ENCODE assay signal across 8 cellular contexts in the genomic region with DNA sequence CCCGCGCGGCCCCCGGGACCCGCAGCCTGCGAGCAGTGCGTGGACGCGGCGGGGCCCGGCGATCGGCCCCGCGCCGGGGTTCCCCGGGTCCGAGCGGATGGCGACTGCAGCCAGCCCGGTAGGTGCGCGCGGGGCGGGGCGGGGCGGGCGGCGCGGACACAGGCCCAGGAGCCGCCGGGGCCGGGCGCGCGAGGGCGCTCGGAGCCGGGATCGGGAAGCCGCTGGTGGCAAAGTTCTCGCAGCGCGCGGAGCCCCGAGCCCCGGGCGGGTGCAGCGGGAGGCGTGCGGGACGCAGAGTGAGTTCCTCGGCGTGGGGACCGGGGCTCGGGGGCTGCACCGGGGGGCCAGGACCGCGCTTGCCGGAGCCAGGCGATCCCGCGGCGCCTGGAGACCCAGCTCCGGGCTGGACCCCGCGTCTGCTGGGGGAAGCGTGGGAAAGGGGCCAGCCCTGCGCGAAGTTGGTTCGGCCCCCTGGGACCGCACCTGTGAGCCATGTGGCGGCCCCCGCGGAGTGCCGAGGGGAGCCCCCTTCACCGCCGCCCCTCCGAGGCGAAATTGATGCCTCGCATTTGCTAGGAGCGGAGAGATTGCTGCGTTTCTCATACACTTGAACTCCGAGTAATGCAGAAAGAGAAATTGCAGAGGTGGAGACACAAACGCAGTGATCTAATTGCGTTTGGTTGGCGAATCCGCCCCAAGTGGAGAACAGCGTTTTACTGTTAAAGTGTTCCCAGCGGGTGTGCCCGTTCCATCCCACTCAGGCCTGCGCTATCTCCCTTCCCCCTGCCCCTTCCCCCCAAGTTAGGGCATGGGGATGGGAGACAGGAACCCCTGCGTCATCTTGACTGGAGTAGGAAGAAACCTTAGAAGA.
DNase-seq lines count a peak whose midpoint lies in the region; ATAC-seq and TF ChIP-seq lines count a peak whose summit lies in the region.

No MANE protein-coding gene starts in this region.

- TF ChIP-seq CTCF in RWPE1 (conservative IDR thresholded peaks at IDR 0.05; ENCODE audit: low read depth) = peak; percentile 38

- no peak for DNase-seq in activated naive CD4-positive, alpha-beta T cell treated with Interleukin-2 at 50 U/mL for 16 hours
- DNase-seq in RWPE1 (ENCODE audit: low spot score) = peak; percentile 60
- DNase-seq in dedifferentiated amniotic fluid mesenchymal stem cell (ENCODE audit: extremely low spot score) = peak; percentile 24
- peak; percentile 54 for DNase-seq in left lobe of liver (ENCODE audit: low spot score)
- DNase-seq in NCI-H2081 (lab: John Stamatoyannopoulos, UW) = no peak
- DNase-seq in amniotic stem cell (lab: John Stamatoyannopoulos, UW) = no peak

- no peaks in the 10 kb centered on the region for H3K9me3 Mint-ChIP-seq in activated naive CD4-positive, alpha-beta T cell treated with anti-CD3 and anti-CD28 coated beads, Interleukin-2, amount 50 U/mL, for 24 hours
- H3K9me3 Mint-ChIP-seq in stimulated activated naive CD8-positive, alpha-beta T cell treated with anti-CD3 and anti-CD28 coated beads, Interleukin-15, Interleukin-2, amounts not matched to agents 100 ng/mL and 50 ng/mL, for 24 hours = no peaks in the 10 kb centered on the region

- H3K4me3 Mint-ChIP-seq in activated naive CD4-positive, alpha-beta T cell treated with anti-CD3 and anti-CD28 coated beads, Interleukin-2, amount 50 U/mL, for 24 hours = peak overlapping the region; percentile 61
- peak overlapping the region; percentile 57 for H3K4me3 Mint-ChIP-seq in stimulated activated naive CD8-positive, alpha-beta T cell treated with anti-CD3 and anti-CD28 coated beads, Interleukin-15, Interleukin-2, amounts not matched to agents 100 ng/mL and 50 ng/mL, for 24 hours

- peaks cover 32% of the 10 kb centered on the region for H3K27me3 Mint-ChIP-seq in activated naive CD4-positive, alpha-beta T cell treated with anti-CD3 and anti-CD28 coated beads, Interleukin-2, amount 50 U/mL, for 24 hours
- H3K27me3 Mint-ChIP-seq in stimulated activated naive CD8-positive, alpha-beta T cell treated with anti-CD3 and anti-CD28 coated beads, Interleukin-15, Interleukin-2, amounts not matched to agents 100 ng/mL and 50 ng/mL, for 24 hours = peaks cover 40% of the 10 kb centered on the region

- POLR2A ChIA-PET in RWPE1 (lab: Yijun Ruan, JAX; ENCODE audit: low non-redundant PET) = no interaction called here

- H3K27ac ChIP-seq in RWPE1 = no peak overlapping the region

- CTCF ChIA-PET in RWPE1 (lab: Yijun Ruan, JAX) = interaction anchor here (0.6 kb wide), 1 partner anchor 102 kb away, joined by 3 read pairs; no protein-coding TSS in a partner anchor

- peaks cover 9% of the 10 kb centered on the region for H3K4me1 Mint-ChIP-seq in activated naive CD4-positive, alpha-beta T cell treated with anti-CD3 and anti-CD28 coated beads, Interleukin-2, amount 50 U/mL, for 24 hours
- H3K4me1 Mint-ChIP-seq in stimulated activated naive CD8-positive, alpha-beta T cell treated with anti-CD3 and anti-CD28 coated beads, Interleukin-15, Interleukin-2, amounts not matched to agents 100 ng/mL and 50 ng/mL, for 24 hours (ENCODE audit: low read depth) = peaks cover 6% of the 10 kb centered on the region

- H3K36me3 Mint-ChIP-seq in activated naive CD4-positive, alpha-beta T cell treated with anti-CD3 and anti-CD28 coated beads, Interleukin-2, amount 50 U/mL, for 24 hours = no peaks in the 10 kb centered on the region
- no peaks in the 10 kb centered on the region for H3K36me3 Mint-ChIP-seq in stimulated activated naive CD8-positive, alpha-beta T cell treated with anti-CD3 and anti-CD28 coated beads, Interleukin-15, Interleukin-2, amounts not matched to agents 100 ng/mL and 50 ng/mL, for 24 hours (ENCODE audit: low read depth)

- ATAC-seq in left lobe of liver = peak; percentile 72

- H3K27ac Mint-ChIP-seq in activated naive CD4-positive, alpha-beta T cell treated with anti-CD3 and anti-CD28 coated beads, Interleukin-2, amount 50 U/mL, for 24 hours = no peak overlapping the region
- H3K27ac Mint-ChIP-seq in stimulated activated naive CD8-positive, alpha-beta T cell treated with anti-CD3 and anti-CD28 coated beads, Interleukin-15, Interleukin-2, amounts not matched to agents 100 ng/mL and 50 ng/mL, for 24 hours = no peak overlapping the region

Comparison
In these comparisons a context has a peak if more than half of its experiments do, and no peak if none do; other contexts are left out.
1. DNase-seq: peak in RWPE1 (single experiment), dedifferentiated amniotic fluid mesenchymal stem cell (single experiment) and left lobe of liver (single experiment); none in activated naive CD4-positive, alpha-beta T cell treated with Interleukin-2 at 50 U/mL for 16 hours (single experiment), NCI-H2081 (0 of 2) and amniotic stem cell (single experiment).